In the genomic region with DNA sequence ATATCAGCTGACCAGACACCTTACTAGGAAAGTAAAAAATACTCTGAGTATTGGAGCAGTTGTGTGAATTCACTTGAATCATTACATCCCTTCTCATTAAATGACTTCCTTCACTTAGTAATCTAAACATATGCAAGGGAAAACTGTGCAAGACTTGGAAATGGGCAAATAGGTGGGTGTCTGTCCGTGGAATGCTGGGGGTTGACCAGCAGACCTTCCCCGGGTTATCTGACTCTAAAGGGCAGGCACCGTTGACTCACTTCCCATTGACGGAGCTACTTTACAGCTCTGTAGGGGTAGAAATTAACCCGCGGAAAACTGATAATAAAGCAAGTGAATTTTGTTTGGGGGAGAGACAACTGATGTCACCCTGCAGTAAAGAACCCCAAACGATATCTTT, we compare ENCODE assay signal across 2 cellular contexts.
TF ChIP-seq lines count a peak whose summit lies in the region.

No MANE protein-coding gene starts in this region.

TF ChIP-seq in HEK293, 187 proteins besides CTCF, POLR2A, EP300 and RAD21 (continued from another document):
- peak; percentile 36; the same call in 1 of the 2 replicates for TF ChIP-seq ZFHX2 (tag by site-specific recombination; conservative IDR thresholded peaks at IDR 0.05)
- no peak for TF ChIP-seq ZNF2 (tag by site-specific recombination; IDR thresholded peaks at IDR 0.05)

TF ChIP-seq in endothelial cell of umbilical vein, 7 proteins besides CTCF, POLR2A, EP300 and RAD21 (continued from another document):
- TF ChIP-seq EZH2 (IDR thresholded peaks at IDR 0.05; ENCODE audit: borderline replicate concordance, low read depth, low read length, severe bottlenecking), result no peak
- peak; percentile 95 for TF ChIP-seq FOS (IDR thresholded peaks at IDR 0.05; ENCODE audit: borderline replicate concordance, insufficient read depth, low read length)
- no peak for TF ChIP-seq MAX (IDR thresholded peaks at IDR 0.05; ENCODE audit: insufficient read depth, insufficient read length)
- no peak for TF ChIP-seq MYC (IDR thresholded peaks at IDR 0.05; ENCODE audit: low read depth, low read length)
